ENCODE assay signal across 18 cellular contexts in genomic region chrX:100944601-100945000, GRCh38. TPM values are rescaled to one million over a fixed set of nuclear protein-coding genes. Genes with fewer than 3 reads are reported as not detected.
DNase-seq lines count a peak whose midpoint lies in the region.
"Had no signal": no experiment of that assay in that cellular context is flagged by ENCODE, and none has a peak within 500 bp of the region (broad histone marks: within the 10 kb centered on the region; RNA-seq: fewer than 3 reads in every experiment).

No MANE protein-coding gene starts in this region.

- intact Hi-C loops in activated T-helper 2 cell treated with anti-CD3 and anti-CD28 coated beads, Interferon-gamma antibody, Interleukin-2, Interleukin-4, amounts not matched to agents 10 μg/mL and 5 μg/mL and 100 μg/mL, durations not matched to agents 14 hours and 24 hours and 36 hours (cut with micrococcal nuclease): no loop called here

- peak; percentile 80 for DNase-seq in M059J (ENCODE audit: low read depth)
- peak; percentile 11 for DNase-seq in astrocyte of the hippocampus (ENCODE audit: low read depth, low spot score)
- DNase-seq in myocyte (ENCODE audit: low read depth): peak; percentile 6
- no peak for DNase-seq in glomerular visceral epithelial cell (ENCODE audit: extremely low spot score)
- no peak for DNase-seq in activated T-helper 2 cell treated with anti-CD3 and anti-CD28 coated beads, Interferon-gamma antibody, Interleukin-2, Interleukin-4, amounts not matched to agents 10 μg/mL and 5 μg/mL and 100 μg/mL, durations not matched to agents 14 hours and 24 hours and 36 hours (ENCODE audit: low spot score)
- DNase-seq in NCI-H526 (lab: John Stamatoyannopoulos, UW): no peak
- DNase-seq in KG1 (lab: John Stamatoyannopoulos, UW): no peak
- DNase-seq: CD8-positive, alpha-beta T cell; COR-L47; DMS153; DMS79 treated with DMSO at 0.1 percent for 48 hours; GF-D8 had no signal

- no peak overlapping the region for H3K4me3 Mint-ChIP-seq in activated T-helper 2 cell treated with anti-CD3 and anti-CD28 coated beads, Interferon-gamma antibody, Interleukin-2, Interleukin-4, amounts not matched to agents 10 μg/mL and 5 μg/mL and 100 μg/mL, durations not matched to agents 14 hours and 24 hours and 36 hours (ENCODE audit: low read depth)
- H3K4me3 Mint-ChIP-seq: CD14-positive monocyte; CD8-positive, alpha-beta T cell; IgD-negative memory B cell had no signal

- no peaks in the 10 kb centered on the region for H3K4me1 Mint-ChIP-seq in activated T-helper 2 cell treated with anti-CD3 and anti-CD28 coated beads, Interferon-gamma antibody, Interleukin-2, Interleukin-4, amounts not matched to agents 10 μg/mL and 5 μg/mL and 100 μg/mL, durations not matched to agents 14 hours and 24 hours and 36 hours (ENCODE audit: low read depth)
- H3K4me1 Mint-ChIP-seq: CD14-positive monocyte, IgD-negative memory B cell had no signal

- H3K27ac Mint-ChIP-seq in activated T-helper 2 cell treated with anti-CD3 and anti-CD28 coated beads, Interferon-gamma antibody, Interleukin-2, Interleukin-4, amounts not matched to agents 10 μg/mL and 5 μg/mL and 100 μg/mL, durations not matched to agents 14 hours and 24 hours and 36 hours: no peak overlapping the region
- H3K27ac Mint-ChIP-seq: CD8-positive, alpha-beta T cell; IgD-negative memory B cell had no signal

- no peaks in the 10 kb centered on the region for H3K27me3 Mint-ChIP-seq in activated T-helper 2 cell treated with anti-CD3 and anti-CD28 coated beads, Interferon-gamma antibody, Interleukin-2, Interleukin-4, amounts not matched to agents 10 μg/mL and 5 μg/mL and 100 μg/mL, durations not matched to agents 14 hours and 24 hours and 36 hours (ENCODE audit: low read depth)

- no peaks in the 10 kb centered on the region for H3K36me3 Mint-ChIP-seq in activated T-helper 2 cell treated with anti-CD3 and anti-CD28 coated beads, Interferon-gamma antibody, Interleukin-2, Interleukin-4, amounts not matched to agents 10 μg/mL and 5 μg/mL and 100 μg/mL, durations not matched to agents 14 hours and 24 hours and 36 hours (ENCODE audit: low read depth)
- H3K36me3 Mint-ChIP-seq: CD14-positive monocyte; CD8-positive, alpha-beta T cell; IgD-negative memory B cell had no signal

- H3K9me3 Mint-ChIP-seq in activated T-helper 2 cell treated with anti-CD3 and anti-CD28 coated beads, Interferon-gamma antibody, Interleukin-2, Interleukin-4, amounts not matched to agents 10 μg/mL and 5 μg/mL and 100 μg/mL, durations not matched to agents 14 hours and 24 hours and 36 hours: no peaks in the 10 kb centered on the region
- H3K9me3 Mint-ChIP-seq: CD14-positive monocyte; CD8-positive, alpha-beta T cell; IgD-negative memory B cell had no signal

RNA-seq across cellular contexts. Expression of gene XKRX, which starts 15.9 kb away (rescaled TPM):
- total RNA-seq in M059J (2014; rRNA removed; shearing (Covaris generic)): 3.2 and 3.7 TPM in 2 replicates
- 0.13 TPM in 1 of 2 replicates, not detected in the other for total RNA-seq in myocyte
- 0.23 TPM for polyA plus RNA-seq in myocyte (2012)
- total RNA-seq in activated T-helper 2 cell treated with anti-CD3 and anti-CD28 coated beads, Interferon-gamma antibody, Interleukin-2, Interleukin-4, amounts not matched to agents 10 μg/mL and 5 μg/mL and 100 μg/mL, durations not matched to agents 14 hours and 24 hours and 36 hours: 0.23 and 0.25 TPM in 2 replicates
- total RNA-seq: A673 had no signal
- polyA plus RNA-seq: BJ, CD14-positive monocyte had no signal

RNA-seq across cellular contexts. Expression of gene ARL13A, which starts 24.9 kb away (rescaled TPM):
- total RNA-seq in M059J (2014; rRNA removed; shearing (Covaris generic)): not detected in 2 replicates
- total RNA-seq in myocyte: not detected in 2 replicates
- 0.19 TPM for polyA plus RNA-seq in myocyte (2012)
- total RNA-seq in activated T-helper 2 cell treated with anti-CD3 and anti-CD28 coated beads, Interferon-gamma antibody, Interleukin-2, Interleukin-4, amounts not matched to agents 10 μg/mL and 5 μg/mL and 100 μg/mL, durations not matched to agents 14 hours and 24 hours and 36 hours: not detected in 2 replicates
- total RNA-seq: A673; CD8-positive, alpha-beta T cell; H1; HT1080 had no signal
- polyA plus RNA-seq: BJ, CD14-positive monocyte, H1, IgD-negative memory B cell had no signal

Comparison
In these comparisons a context has a peak if more than half of its experiments do, and no peak if none do; other contexts are left out.
1. DNase-seq: peak in M059J (single experiment), astrocyte of the hippocampus (single experiment) and myocyte (single experiment); none in glomerular visceral epithelial cell (single experiment), activated T-helper 2 cell treated with anti-CD3 and anti-CD28 coated beads, Interferon-gamma antibody, Interleukin-2, Interleukin-4, amounts not matched to agents 10 μg/mL and 5 μg/mL and 100 μg/mL, durations not matched to agents 14 hours and 24 hours and 36 hours (single experiment), NCI-H526 (0 of 2) and KG1 (single experiment).